In genomic region chr2:126359494-126359893, GRCh38 we compare ENCODE assay signal across 10 cellular contexts.
DNase-seq lines count a peak whose midpoint lies in the region; ATAC-seq and TF ChIP-seq lines count a peak whose summit lies in the region.
"Had no signal": no experiment of that assay in that cellular context is flagged by ENCODE, and none has a peak within 500 bp of the region (broad histone marks: within the 10 kb centered on the region; RNA-seq: fewer than 3 reads in every experiment).

No MANE protein-coding gene starts in this region.

- peak; percentile 25 to 48 (median 34) for TF ChIP-seq CTCF in right lobe of liver (IDR thresholded peaks at IDR 0.05)
- TF ChIP-seq CTCF in gastroesophageal sphincter (IDR thresholded peaks at IDR 0.05) = peak in 2 of 4 experiments; percentile 7 to 19
- no peak for TF ChIP-seq CTCF in mesothelial cell of epicardium (IDR thresholded peaks at IDR 0.05; ENCODE audit: unreplicated experiment)

- no peaks in the 10 kb centered on the region for H3K9me3 Mint-ChIP-seq in mesothelial cell of epicardium

- H3K27me3 ChIP-seq in right lobe of liver = no peaks in the 10 kb centered on the region
- no peaks in the 10 kb centered on the region for H3K27me3 ChIP-seq in gastroesophageal sphincter

- no peaks in the 10 kb centered on the region for H3K36me3 Mint-ChIP-seq in mesothelial cell of epicardium
- H3K36me3 Mint-ChIP-seq: activated naive CD8-positive, alpha-beta T cell had no signal

- H3K27ac ChIP-seq in right lobe of liver = no peak overlapping the region
- no peak overlapping the region for H3K27ac ChIP-seq in gastroesophageal sphincter

- H3K36me3 ChIP-seq in right lobe of liver (no peaks in the 10 kb centered on the region), gastroesophageal sphincter (no peaks in the 10 kb centered on the region)

- no peak for TF ChIP-seq EP300 in gastroesophageal sphincter (IDR thresholded peaks at IDR 0.05)

- H3K27ac Mint-ChIP-seq in mesothelial cell of epicardium = no peak overlapping the region
- H3K27ac Mint-ChIP-seq: activated naive CD8-positive, alpha-beta T cell had no signal

- ATAC-seq in HG02884 (IDR thresholded peaks at IDR 0.05; ENCODE audit: unreplicated experiment) (peak; percentile 72), right lobe of liver (peak; percentile 51 to 80 (median 72)), gastroesophageal sphincter (no peak)

- intact Hi-C loops in right lobe of liver (cut with DNase I) = no loop called here

- H3K4me3 Mint-ChIP-seq in mesothelial cell of epicardium = no peak overlapping the region
- H3K4me3 Mint-ChIP-seq: activated naive CD8-positive, alpha-beta T cell had no signal

- peaks cover 6% of the 10 kb centered on the region for H3K27me3 Mint-ChIP-seq in mesothelial cell of epicardium (ENCODE audit: low read depth)
- H3K27me3 Mint-ChIP-seq: activated naive CD8-positive, alpha-beta T cell had no signal

- DNase-seq in DMS 273 (lab: John Stamatoyannopoulos, UW; ENCODE audit: unreplicated experiment) (peak; percentile 21), DMS 273 treated with DMSO at 0.1 percent for 48 hours (lab: John Stamatoyannopoulos, UW) (no peak), RKO (ENCODE audit: low spot score) (peak; percentile 38), right lobe of liver (no peak), mesothelial cell of epicardium (ENCODE audit: low spot score in 2 of 2, unreplicated experiment in 2 of 2) (no peak)
- no peak for DNase-seq in stimulated activated CD4-positive, alpha-beta T cell treated with anti-CD3 and anti-CD28 coated beads, Interleukin-4, amount 100 ng/mL, for 4 hours
- DNase-seq: 8988T had no signal

- H3K4me1 ChIP-seq in right lobe of liver = no peaks in the 10 kb centered on the region
- no peaks in the 10 kb centered on the region for H3K4me1 ChIP-seq in gastroesophageal sphincter

- H3K4me1 Mint-ChIP-seq in mesothelial cell of epicardium = no peaks in the 10 kb centered on the region

- no peak for TF ChIP-seq POLR2A in right lobe of liver (IDR thresholded peaks at IDR 0.05)
- no peak for TF ChIP-seq POLR2A in gastroesophageal sphincter (IDR thresholded peaks at IDR 0.05)

- no peak overlapping the region for H3K4me3 ChIP-seq in right lobe of liver
- H3K4me3 ChIP-seq in gastroesophageal sphincter = no peak overlapping the region

- no peaks in the 10 kb centered on the region for H3K9me3 ChIP-seq in right lobe of liver
- peaks cover 0 to 4% (median 0%) of the 10 kb centered on the region in 3 donors for H3K9me3 ChIP-seq in gastroesophageal sphincter

Comparison
In these comparisons a context has a peak if more than half of its experiments do, and no peak if none do; other contexts are left out.
1. DNase-seq: peak in DMS 273 (single experiment) and RKO (single experiment); none in DMS 273 treated with DMSO at 0.1 percent for 48 hours (single experiment), right lobe of liver (0 of 3), stimulated activated CD4-positive, alpha-beta T cell treated with anti-CD3 and anti-CD28 coated beads, Interleukin-4, amount 100 ng/mL, for 4 hours (0 of 2) and mesothelial cell of epicardium (0 of 2).